Comparison of ENCODE assay signal across 11 cellular contexts in genomic region chr9:77997611-77998349, GRCh38. TPM values are rescaled to one million over a fixed set of nuclear protein-coding genes. Genes with fewer than 3 reads are reported as not detected.
DNase-seq lines count a peak whose midpoint lies in the region; ATAC-seq, FAIRE-seq and TF ChIP-seq lines count a peak whose summit lies in the region.
"Had no signal": no experiment of that assay in that cellular context is flagged by ENCODE, and none has a peak within 500 bp of the region (broad histone marks: within the 10 kb centered on the region; RNA-seq: fewer than 3 reads in every experiment).

No MANE protein-coding gene starts in this region.

- peak overlapping the region; percentile 36 for H3K27ac Mint-ChIP-seq in activated naive CD8-positive, alpha-beta T cell
- H3K27ac Mint-ChIP-seq in activated naive CD8-positive, alpha-beta T cell treated with anti-CD3 and anti-CD28 coated beads, Interleukin-2, amount 50 U/mL, for 24 hours, result no peak overlapping the region
- H3K27ac Mint-ChIP-seq: activated CD8-positive, alpha-beta T cell treated with anti-CD3 and anti-CD28 coated beads, Interleukin-2, amount 10 ng/mL, durations not matched to agents 7 days and 5 days had no signal

- SMC1A ChIA-PET in GM12878 (lab: Charles Lee; ENCODE audit: uncharacterized antibody, unreplicated experiment), result interaction anchor here (0.9 to 2.3 kb wide), 9 partner anchors 10 to 86 kb away, joined by 3 to 13 read pairs (median 4); no protein-coding TSS in a partner anchor

- no peak for TF ChIP-seq POLR2A in GM12878 (IDR thresholded peaks at IDR 0.05; ENCODE audit: low read depth, low read length)
- no peak for TF ChIP-seq POLR2A in upper lobe of left lung (IDR thresholded peaks at IDR 0.05)

- no peaks in the 10 kb centered on the region for H3K27me3 Mint-ChIP-seq in activated naive CD8-positive, alpha-beta T cell
- no peaks in the 10 kb centered on the region for H3K27me3 Mint-ChIP-seq in activated naive CD8-positive, alpha-beta T cell treated with anti-CD3 and anti-CD28 coated beads, Interleukin-2, amount 50 U/mL, for 24 hours

- no TSS peak for BruUV-seq in GM12878 (replicated peaks; lab: Mats Ljungman, UMichigan)

- H3K9me3 ChIP-seq in GM12878 (replicated peaks; ENCODE audit: control insufficient read depth, insufficient read depth, low read length) (no peaks in the 10 kb centered on the region), left lung (no peaks in the 10 kb centered on the region), upper lobe of left lung (no peaks in the 10 kb centered on the region)
- H3K9me3 ChIP-seq: tibial artery had no signal

- no peaks in the 10 kb centered on the region for H3K9me3 Mint-ChIP-seq in activated naive CD8-positive, alpha-beta T cell (ENCODE audit: low read depth)
- no peaks in the 10 kb centered on the region for H3K9me3 Mint-ChIP-seq in activated naive CD8-positive, alpha-beta T cell treated with anti-CD3 and anti-CD28 coated beads, Interleukin-2, amount 50 U/mL, for 24 hours

- H3K4me3 Mint-ChIP-seq in activated naive CD8-positive, alpha-beta T cell, result no peak overlapping the region
- no peak overlapping the region for H3K4me3 Mint-ChIP-seq in activated naive CD8-positive, alpha-beta T cell treated with anti-CD3 and anti-CD28 coated beads, Interleukin-2, amount 50 U/mL, for 24 hours
- H3K4me3 Mint-ChIP-seq: activated CD8-positive, alpha-beta T cell treated with anti-CD3 and anti-CD28 coated beads, Interleukin-2, amount 10 ng/mL, durations not matched to agents 7 days and 5 days had no signal

- no peak for TF ChIP-seq RAD21 in GM12878 (IDR thresholded peaks at IDR 0.05; ENCODE audit: insufficient read depth, low read depth, low read length)

- H3K27ac ChIP-seq in GM12878 (ENCODE audit: control insufficient read depth, insufficient read depth) (no peak overlapping the region), left lung (peak overlapping the region in 1 of 2 donors; percentile 63), upper lobe of left lung (peak overlapping the region; percentile 17 to 67 (median 36))
- H3K27ac ChIP-seq: tibial artery had no signal

- H2AFZ ChIP-seq in GM12878 (ENCODE audit: control insufficient read depth, low read depth, low read length), result no peak overlapping the region

- POLR2A ChIA-PET in GM12878 (lab: Charles Lee), result interaction anchor here (0.5 to 4.8 kb wide), 3 partner anchors 11 to 179 kb away, joined by 3 to 21 read pairs (median 3); no protein-coding TSS in a partner anchor

- no peaks in the 10 kb centered on the region for H3K36me3 ChIP-seq in GM12878 (ENCODE audit: control insufficient read depth in 2 of 2, insufficient read depth in 2 of 2, low read length in 1 of 2)
- H3K36me3 ChIP-seq in left lung, result no peaks in the 10 kb centered on the region
- no peaks in the 10 kb centered on the region for H3K36me3 ChIP-seq in upper lobe of left lung
- H3K36me3 ChIP-seq: tibial artery had no signal

- no peak for ATAC-seq in activated naive CD8-positive, alpha-beta T cell treated with anti-CD3 and anti-CD28 coated beads, Interleukin-2, amount 50 U/mL, for 24 hours
- ATAC-seq in GM12878, result peak; percentile 66
- ATAC-seq in left lung, result peak; percentile 34
- peak; percentile 49 to 69 for ATAC-seq in upper lobe of left lung (ENCODE audit: low FRiP score in 2 of 2)
- ATAC-seq: activated CD8-positive, alpha-beta T cell treated with anti-CD3 and anti-CD28 coated beads, Interleukin-2, amount 10 ng/mL, durations not matched to agents 7 days and 5 days had no signal

- H3K27me3 ChIP-seq in GM12878 (replicated peaks in 1 of 2; ENCODE audit: control insufficient read depth in 2 of 2, insufficient read depth in 2 of 2, low read length in 1 of 2), result no peaks in the 10 kb centered on the region; a peak in 3 of 4 replicates
- H3K27me3 ChIP-seq in left lung, result no peaks in the 10 kb centered on the region
- no peaks in the 10 kb centered on the region for H3K27me3 ChIP-seq in upper lobe of left lung
- H3K27me3 ChIP-seq: tibial artery had no signal

- TF ChIP-seq EP300 in GM12878 (IDR thresholded peaks at IDR 0.05; ENCODE audit: borderline replicate concordance in 1 of 2, control insufficient read depth in 1 of 2, low read depth in 2 of 2, low read length in 2 of 2) (no peak), upper lobe of left lung (IDR thresholded peaks at IDR 0.05) (no peak)

- H3K4me1 Mint-ChIP-seq in activated naive CD8-positive, alpha-beta T cell (ENCODE audit: low read depth), result peaks cover 57% of the 10 kb centered on the region
- H3K4me1 Mint-ChIP-seq in activated naive CD8-positive, alpha-beta T cell treated with anti-CD3 and anti-CD28 coated beads, Interleukin-2, amount 50 U/mL, for 24 hours, result peaks cover 42% of the 10 kb centered on the region

- no peak for FAIRE-seq in GM12878 (lab: Jason Lieb, UNC)

- H3K4me3 ChIP-seq in GM12878, result no peak overlapping the region
- H3K4me3 ChIP-seq in left lung, result no peak overlapping the region
- no peak overlapping the region for H3K4me3 ChIP-seq in upper lobe of left lung
- H3K4me3 ChIP-seq: tibial artery had no signal

- H3K36me3 Mint-ChIP-seq in activated naive CD8-positive, alpha-beta T cell, result peaks cover 16% of the 10 kb centered on the region
- H3K36me3 Mint-ChIP-seq in activated naive CD8-positive, alpha-beta T cell treated with anti-CD3 and anti-CD28 coated beads, Interleukin-2, amount 50 U/mL, for 24 hours (ENCODE audit: low read depth), result no peaks in the 10 kb centered on the region

- RAD21 ChIA-PET in GM12878 (lab: Charles Lee; ENCODE audit: unreplicated experiment), result interaction anchor here (0.8 to 2.2 kb wide), 4 partner anchors 21 to 37 kb away, joined by 3 to 7 read pairs (median 4); no protein-coding TSS in a partner anchor

- H4K20me1 ChIP-seq in GM12878 (ENCODE audit: control insufficient read depth, insufficient read depth), result no peaks in the 10 kb centered on the region

- DNase-seq in activated naive CD8-positive, alpha-beta T cell treated with anti-CD3 and anti-CD28 coated beads, Interleukin-2, amount 50 U/mL, for 24 hours, result no peak
- DNase-seq in GM12878 (ENCODE audit: low read depth, low spot score) (no peak), left lung (peak in 1 of 2 donors; percentile 72), upper lobe of left lung (peak in 1 of 2 donors; percentile 37), hepatic stellate cell (ENCODE audit: low spot score) (no peak), germinal center (ENCODE audit: low spot score) (no peak), NCI-H82 treated with DMSO at 0.1 percent for 48 hours (lab: John Stamatoyannopoulos, UW; ENCODE audit: unreplicated experiment) (no peak)
- DNase-seq: activated CD8-positive, alpha-beta T cell treated with anti-CD3 and anti-CD28 coated beads, Interleukin-2, amount 10 ng/mL, durations not matched to agents 7 days and 5 days; NCI-H524 had no signal

- H3K4me1 ChIP-seq in GM12878 (ENCODE audit: control insufficient read depth, insufficient read depth, low read length) (no peaks in the 10 kb centered on the region), left lung (peaks cover 10 to 63% of the 10 kb centered on the region in 2 donors), upper lobe of left lung (peaks cover 27 to 42% (median 36%) of the 10 kb centered on the region in 4 donors)

- CTCF ChIA-PET in GM12878 (lab: Yijun Ruan, JAX), result interaction anchor here (0.8 to 1.0 kb wide), 2 partner anchors 21 to 37 kb away, joined by 3 read pairs; no protein-coding TSS in a partner anchor

- intact Hi-C loops in GM12878 (cut with micrococcal nuclease; ENCODE audit: unreplicated experiment) (no loop called here), left lung (cut with DNase I) (no loop called here)

- TF ChIP-seq CTCF in GM12878 (IDR thresholded peaks at IDR 0.05 in 2 of 3, conservative IDR thresholded peaks at IDR 0.05 in 1 of 3; ENCODE audit: control insufficient read depth in 2 of 3, extremely low read depth in 1 of 3, insufficient read depth in 1 of 3, low read depth in 3 of 3, low read length in 3 of 3) (no peak), left lung (IDR thresholded peaks at IDR 0.05) (no peak), upper lobe of left lung (IDR thresholded peaks at IDR 0.05) (no peak)

- no peak overlapping the region for H3K9ac ChIP-seq in GM12878 (ENCODE audit: control insufficient read depth, insufficient read depth, low read length)

- in situ Hi-C loops in GM12878 (cut with MboI), result no loop called here

- 37% methylated on average over 16 of the region's 16 CpGs for WGBS in GM12878 (ENCODE audit: insufficient coverage, insufficient replicate concordance, low lambda C conversion rate, missing lambda C conversion rate)
- WGBS in upper lobe of left lung, 2 donors, result 57 to 63% methylated on average over 16 of the region's 16 CpGs

- H3K79me2 ChIP-seq in GM12878 (ENCODE audit: control insufficient read depth, insufficient read depth, low read length), result no peaks in the 10 kb centered on the region

- H3K4me2 ChIP-seq in GM12878 (ENCODE audit: control insufficient read depth, insufficient read depth), result no peak overlapping the region

TF ChIP-seq in GM12878, 131 proteins besides CTCF, POLR2A, EP300 and RAD21 (continues in another document):
- no peak for TF ChIP-seq PAX5 (IDR thresholded peaks at IDR 0.05; ENCODE audit: borderline replicate concordance, low read depth, low read length)
- TF ChIP-seq GABPA (IDR thresholded peaks at IDR 0.05; ENCODE audit: low read depth), result no peak
- TF ChIP-seq IKZF1 (conservative IDR thresholded peaks at IDR 0.05), result 0 out of 2 replicates have a peak, but pooled peaks have one; percentile 23
- no peak for TF ChIP-seq MTA3 (IDR thresholded peaks at IDR 0.05; ENCODE audit: borderline replicate concordance, low read length)
- TF ChIP-seq MTA2 (IDR thresholded peaks at IDR 0.05; ENCODE audit: low read depth), result no peak

RNA-seq across cellular contexts. Expression of gene GNAQ, which starts 33.8 kb away (rescaled TPM):
- total RNA-seq in GM12878 (2013; cell fraction: nucleolus; rRNA removed), result 53.9 and 71.0 TPM in 2 replicates
- 0.16 and 0.40 TPM in 2 replicates for total RNA-seq in GM12878 (2014; rRNA removed)
- 0.31 and 0.37 TPM in 2 replicates for total RNA-seq in GM12878 (2014; rRNA removed; fragmentation: Illumina TruSeq; extraction: Trizol)
- 1.0 and 1.1 TPM in 2 replicates for total RNA-seq in GM12878 (2021)
- polyA plus RNA-seq in GM12878 (2011; ENCODE audit: low read depth), result 0.05 TPM
- polyA plus RNA-seq in GM12878 (2011; rRNA removed), result 47.2 and 61.4 TPM in 2 replicates
- 14.2 and 18.8 TPM in 2 replicates for polyA plus RNA-seq in GM12878 (2011; cell fraction: cytosol; rRNA removed)
- 81.8 and 82.7 TPM in 2 replicates for polyA plus RNA-seq in GM12878 (2011; cell fraction: nucleus; rRNA removed)
- polyA plus RNA-seq in GM12878 (2012), result 0.04 TPM in 2 replicates
- polyA plus RNA-seq in GM12878 (2014; fragmentation: Illumina TruSeq; extraction: Trizol), result 1.1 and 1.3 TPM in 2 replicates
- polyA plus RNA-seq in GM12878 (2014; fragmentation: Nextera tagmentation; extraction: Ambion mirVana), result under 1 TPM; 0.15 to 0.50 TPM
- 0.41 and 1.0 TPM in 2 replicates for polyA plus RNA-seq in GM12878 (2014; rRNA removed)
- polyA plus RNA-seq in GM12878 (2016; fragmentation: Nextera tagmentation; extraction: Ambion mirVana), result under 1 TPM; 0.32 to 0.48 TPM
- 37.2 and 134 TPM in 2 replicates for polyA minus RNA-seq in GM12878 (2011; rRNA and poly(A)+ RNA removed)
- 16.3 and 19.9 TPM in 2 replicates for polyA minus RNA-seq in GM12878 (2011; cell fraction: cytosol; rRNA and poly(A)+ RNA removed)
- 17.2 and 28.0 TPM in 2 replicates for polyA minus RNA-seq in GM12878 (2011; cell fraction: nucleus; rRNA and poly(A)+ RNA removed)
- 10 to 100 TPM; 82.1 to 95.5 TPM for total RNA-seq in left lung
- total RNA-seq in upper lobe of left lung, result 100 to 1,000 TPM in 3 of 6 donors, 10 to 100 TPM in 3; 50.3 to 117 (median 94.3) TPM
